In the genomic region with DNA sequence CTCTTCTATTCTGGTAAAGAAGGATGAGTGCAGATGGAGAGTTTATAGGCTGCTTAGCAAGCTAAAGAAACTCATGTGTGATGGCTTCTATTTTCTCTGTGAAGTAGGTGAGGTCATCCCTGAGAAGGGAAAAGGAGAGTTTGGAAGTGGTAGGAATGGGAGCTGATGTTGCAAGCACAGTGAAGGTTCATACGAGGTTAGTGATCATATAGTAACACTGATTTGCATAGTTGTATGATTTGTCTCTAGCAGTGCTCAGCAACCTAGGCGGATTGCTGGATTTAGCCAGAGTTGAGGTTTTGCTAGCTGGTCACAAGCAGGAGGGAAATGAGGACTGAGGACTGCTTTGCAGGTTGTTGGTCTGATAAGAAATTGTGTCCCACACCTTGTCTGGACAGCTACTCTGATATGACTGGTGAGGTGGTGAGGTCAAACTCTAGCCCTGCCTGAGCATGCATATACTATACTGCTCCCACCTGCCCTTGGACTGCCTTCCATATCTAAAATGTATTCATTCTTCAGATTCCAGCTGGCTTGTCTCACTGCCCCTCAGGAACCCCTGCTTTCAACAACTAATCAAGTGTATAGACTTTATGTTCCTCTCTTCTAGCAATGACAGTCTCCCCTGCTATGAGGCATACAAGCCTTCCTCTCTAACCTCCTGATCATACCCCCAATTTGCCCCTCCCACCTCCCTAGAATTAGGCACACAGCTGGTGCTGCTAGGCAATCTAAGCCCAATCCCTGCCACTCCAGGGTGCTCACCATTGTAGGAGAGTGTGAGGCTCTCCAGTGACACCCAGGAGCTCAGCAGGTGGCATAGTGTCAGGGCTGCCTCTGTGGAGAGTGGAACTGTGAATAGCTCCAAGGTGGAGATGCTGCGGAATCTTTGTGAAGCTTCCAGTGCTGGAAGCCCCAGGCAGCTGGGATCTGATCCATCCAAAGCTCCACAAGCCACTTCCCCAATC, we compare ENCODE assay signal across 15 cellular contexts. TPM values are rescaled to one million over a fixed set of nuclear protein-coding genes. Genes with fewer than 3 reads are reported as not detected.
A peak's percentile ranks its signal among the peaks of the same experiment; 100 is the strongest.
DNase-seq lines count a peak whose midpoint lies in the region; FAIRE-seq and TF ChIP-seq lines count a peak whose summit lies in the region.
"Had no signal": no experiment of that assay in that cellular context is flagged by ENCODE, and none has a peak within 500 bp of the region (broad histone marks: within the 10 kb centered on the region; RNA-seq: fewer than 3 reads in every experiment).

No MANE protein-coding gene starts in this region.

- H3K9me3 ChIP-seq in A673 (ENCODE audit: low read depth, low read length, poor library complexity, severe bottlenecking), result no peaks in the 10 kb centered on the region
- H3K9me3 ChIP-seq in Caco-2, result no peaks in the 10 kb centered on the region
- no peaks in the 10 kb centered on the region for H3K9me3 ChIP-seq in stomach
- H3K9me3 ChIP-seq: SJSA1 had no signal

- peaks cover 83% of the 10 kb centered on the region for H3K36me3 Mint-ChIP-seq in Caco-2 (ENCODE audit: insufficient read depth, unreplicated experiment)

- WGBS in stomach, 5 donors, result 69 to 83% (median 79%) methylated on average over 3 of the region's 3 CpGs

- H3K27me3 ChIP-seq in A673 (replicated peaks; ENCODE audit: insufficient read depth, low read depth, low read length, poor library complexity) (no peaks in the 10 kb centered on the region), Caco-2 (replicated peaks; ENCODE audit: control insufficient read depth, insufficient read depth, low read length) (no peaks in the 10 kb centered on the region), stomach (no peaks in the 10 kb centered on the region)
- H3K27me3 ChIP-seq: SJSA1 had no signal

- no peak for TF ChIP-seq EP300 in stomach (IDR thresholded peaks at IDR 0.05)

- intact Hi-C loops in A673 (cut with micrococcal nuclease; ENCODE audit: unreplicated experiment), result no loop called here
- intact Hi-C loops in Caco-2 (cut with micrococcal nuclease; ENCODE audit: unreplicated experiment), result loop anchor here (10.0 kb wide), 1 partner anchor 60 kb away; a partner anchor contains a TSS
- intact Hi-C loops in stomach (cut with DNase I; ENCODE audit: low total_unique reads), result no loop called here

- H3K9me3 Mint-ChIP-seq in Caco-2 (ENCODE audit: unreplicated experiment), result no peaks in the 10 kb centered on the region
- H3K9me3 Mint-ChIP-seq: mesothelial cell of epicardium had no signal

- CTCF ChIA-PET in A673 (lab: Charles Lee), result no interaction called here
- CTCF ChIA-PET in Caco-2 (lab: Charles Lee), result interaction anchor here (0.7 kb wide), 1 partner anchor 18 kb away, joined by 3 read pairs; no protein-coding TSS in a partner anchor

- peak; percentile 28 for DNase-seq in A673 (ENCODE audit: low spot score)
- DNase-seq in Caco-2, result peak; percentile 40 to 60
- DNase-seq in NCI-H524 treated with DMSO at 0.1 percent for 48 hours (lab: John Stamatoyannopoulos, UW), result peak; percentile 54
- peak; percentile 31 for DNase-seq in epithelial cell of esophagus (ENCODE audit: low read depth)
- DNase-seq in activated CD4-positive, CD25-positive, alpha-beta regulatory T cell treated with anti-CD3 and anti-CD28 coated beads, Interleukin-2, amount 50 U/mL, for 72 hours, result no peak
- DNase-seq in stomach, result no peak
- no peak for DNase-seq in G401 (ENCODE audit: low spot score)
- DNase-seq in frontal cortex (ENCODE audit: low spot score in 2 of 2), result no peak
- DNase-seq: activated CD4-positive, alpha-beta T cell treated with anti-CD3 and anti-CD28 coated beads for 48 hours; amniotic stem cell; NCI-H446 treated with DMSO at 0.1 percent for 48 hours; stimulated activated CD4-positive, alpha-beta T cell treated with anti-CD3 and anti-CD28 coated beads, Interleukin-1b, Interleukin-23, amount 100 ng/mL, for 48 hours had no signal

- TF ChIP-seq POLR2A in stomach (IDR thresholded peaks at IDR 0.05), result no peak

- no peak for FAIRE-seq in frontal cortex (lab: Jason Lieb, UNC)

- BruUV-seq in A673 (replicated peaks; lab: Mats Ljungman, UMichigan), result no TSS peak
- no TSS peak for BruUV-seq in Caco-2 (replicated peaks; lab: Mats Ljungman, UMichigan)

- peaks cover 18% of the 10 kb centered on the region for H3K4me1 ChIP-seq in A673 (ENCODE audit: insufficient read depth, low read length, poor library complexity, severe bottlenecking)
- H3K4me1 ChIP-seq in Caco-2, result peaks cover 21% of the 10 kb centered on the region
- no peaks in the 10 kb centered on the region for H3K4me1 ChIP-seq in stomach

- in situ Hi-C loops in G401 (cut with HindIII; ENCODE audit: low sequenced_read_pairs), result no loop called here

- H3K27ac Mint-ChIP-seq in Caco-2 (ENCODE audit: unreplicated experiment), result peak overlapping the region; percentile 74
- H3K27ac Mint-ChIP-seq: mesothelial cell of epicardium had no signal

- H3K27ac ChIP-seq in A673 (ENCODE audit: low read depth, low read length, poor library complexity, severe bottlenecking) (peak overlapping the region; percentile 85), stomach (no peak overlapping the region)
- H3K27ac ChIP-seq: SJSA1 had no signal

- POLR2A ChIA-PET in A673 (lab: Charles Lee; ENCODE audit: low non-redundant PET), result interaction anchor here (0.8 kb wide), 1 partner anchor 12 kb away, joined by 6 read pairs; no protein-coding TSS in a partner anchor
- POLR2A ChIA-PET in Caco-2 (lab: Charles Lee), result interaction anchor here (1.0 to 1.3 kb wide), 2 partner anchors 18 to 38 kb away, joined by 3 to 4 read pairs; a partner anchor contains a TSS

- H3K36me3 ChIP-seq in A673 (ENCODE audit: insufficient read depth, low read length, poor library complexity, severe bottlenecking) (peaks cover 42% of the 10 kb centered on the region), Caco-2 (ENCODE audit: control insufficient read depth, insufficient read depth, low read length) (no peaks in the 10 kb centered on the region; the same call in 1 of the 2 replicates), stomach (peaks cover 32 to 99% (median 90%) of the 10 kb centered on the region in 4 donors)

- H3K27me3 Mint-ChIP-seq in Caco-2 (ENCODE audit: insufficient read depth, unreplicated experiment), result no peaks in the 10 kb centered on the region
- H3K27me3 Mint-ChIP-seq: progenitor cell of endocrine pancreas had no signal

- peak overlapping the region; percentile 37 for H3K4me3 Mint-ChIP-seq in Caco-2 (ENCODE audit: unreplicated experiment)
- H3K4me3 Mint-ChIP-seq: mesothelial cell of epicardium had no signal

- H3K4me3 ChIP-seq in A673 (ENCODE audit: low read depth, low read length, poor library complexity, severe bottlenecking) (no peak overlapping the region), Caco-2 (ENCODE audit: low read depth, low read length) (no peak overlapping the region), epithelial cell of esophagus (ENCODE audit: low read length) (no peak overlapping the region), stomach (no peak overlapping the region)
- H3K4me3 ChIP-seq: SJSA1 had no signal

- H3K4me1 Mint-ChIP-seq in Caco-2 (ENCODE audit: low read depth, unreplicated experiment), result peaks cover 30% of the 10 kb centered on the region
- H3K4me1 Mint-ChIP-seq: mesothelial cell of epicardium had no signal

- no peak for TF ChIP-seq CTCF in A673 (conservative IDR thresholded peaks at IDR 0.05; ENCODE audit: low read depth, low read length)
- no peak for TF ChIP-seq CTCF in Caco-2 (IDR thresholded peaks at IDR 0.05; ENCODE audit: insufficient read depth in 1 of 2, low read depth in 1 of 2, low read length in 1 of 2, severe bottlenecking in 1 of 2, unreplicated experiment in 1 of 2)
- TF ChIP-seq CTCF in epithelial cell of esophagus (IDR thresholded peaks at IDR 0.05; ENCODE audit: insufficient read depth, low read depth, low read length, missing control alignments), result no peak
- no peak for TF ChIP-seq CTCF in stomach (IDR thresholded peaks at IDR 0.05)

RNA-seq across cellular contexts. Expression of a gene that starts 18.5 kb away (rescaled TPM):
- total RNA-seq in A673 (2021) (78.9 and 79.1 TPM in 2 replicates), Caco-2 (2022) (41.7 and 43.5 TPM in 2 replicates), stomach (100 to 1,000 TPM in 1 of 5 donors, 10 to 100 TPM in 4; 21.6 to 110 (median 61.9) TPM), frontal cortex (51.0 TPM)
- polyA plus RNA-seq in stomach, result 10 to 100 TPM; 22.3 to 28.7 (median 22.7) TPM
- total RNA-seq in G401 (2014; rRNA removed; shearing (Covaris generic)), result 99.1 and 119 TPM in 2 replicates

RNA-seq across cellular contexts. Expression of a gene that starts 18.6 kb away (rescaled TPM):
- total RNA-seq in A673 (2021) (527 and 567 TPM in 2 replicates), Caco-2 (2022) (277 and 320 TPM in 2 replicates), stomach (100 to 1,000 TPM; 200 to 379 (median 296) TPM), frontal cortex (326 TPM)
- polyA plus RNA-seq in stomach, result 100 to 1,000 TPM; 632 to 710 (median 677) TPM
- total RNA-seq in G401 (2014; rRNA removed; shearing (Covaris generic)), result 782 and 965 TPM in 2 replicates

RNA-seq across cellular contexts. Expression of a gene that starts 37.3 kb away (rescaled TPM):
- total RNA-seq in A673 (2021) (49.0 and 50.7 TPM in 2 replicates), Caco-2 (2022) (29.1 and 30.6 TPM in 2 replicates), stomach (10 to 100 TPM in 2 of 5 donors, 1 to 10 TPM in 2, under 1 TPM in 1; 0.45 to 99.6 (median 3.9) TPM), frontal cortex (0.82 TPM)
- polyA plus RNA-seq in stomach, result 1 to 10 TPM; 2.6 to 6.5 (median 3.2) TPM
- total RNA-seq in G401 (2014; rRNA removed; shearing (Covaris generic)), result 16.8 and 20.6 TPM in 2 replicates

RNA-seq across cellular contexts. Expression of a gene that starts 55.7 kb away (rescaled TPM):
- total RNA-seq in A673 (2021) (30.7 and 31.7 TPM in 2 replicates), Caco-2 (2022) (21.4 and 21.8 TPM in 2 replicates), stomach (10 to 100 TPM in 3 of 5 donors, 1 to 10 TPM in 2; 1.2 to 56.7 (median 15.4) TPM), frontal cortex (7.7 TPM)
- polyA plus RNA-seq in stomach, result 10 to 100 TPM in 1 of 3 donors, 1 to 10 TPM in 2; 6.6 to 15.4 (median 7.4) TPM
- 14.6 and 20.9 TPM in 2 replicates for total RNA-seq in G401 (2014; rRNA removed; shearing (Covaris generic))

Comparison
In these comparisons a context has a peak if more than half of its experiments do, and no peak if none do; other contexts are left out.
1. DNase-seq: peak in A673 (single experiment), Caco-2 (2 of 2), NCI-H524 treated with DMSO at 0.1 percent for 48 hours (single experiment) and epithelial cell of esophagus (single experiment); none in activated CD4-positive, CD25-positive, alpha-beta regulatory T cell treated with anti-CD3 and anti-CD28 coated beads, Interleukin-2, amount 50 U/mL, for 72 hours (single experiment), stomach (single experiment), G401 (single experiment) and frontal cortex (0 of 2).